12 cellular contexts compared by ENCODE assay signal in genomic region chr10:43402880-43403452, GRCh38. TPM values are rescaled to one million over a fixed set of nuclear protein-coding genes. Genes with fewer than 3 reads are reported as not detected.
A peak's percentile ranks its signal among the peaks of the same experiment; 100 is the strongest.
DNase-seq lines count a peak whose midpoint lies in the region; ATAC-seq, FAIRE-seq and TF ChIP-seq lines count a peak whose summit lies in the region.
"Had no signal": no experiment of that assay in that cellular context is flagged by ENCODE, and none has a peak within 500 bp of the region (broad histone marks: within the 10 kb centered on the region; RNA-seq: fewer than 3 reads in every experiment).

No MANE protein-coding gene starts in this region.

- H3K36me3 ChIP-seq in KOPT-K1 (ENCODE audit: insufficient read depth, low read length) (peaks cover 55% of the 10 kb centered on the region), GM12878 (ENCODE audit: control insufficient read depth in 2 of 2, insufficient read depth in 2 of 2, low read length in 1 of 2) (peaks cover 0 to 13% of the 10 kb centered on the region in 2 experiments; a peak in 3 of 4 replicates)

- H3K9ac ChIP-seq in GM12878 (ENCODE audit: control insufficient read depth, insufficient read depth, low read length): peak overlapping the region; percentile 19; the same call in 1 of the 2 replicates

- no peak for TF ChIP-seq CTCF in Calu3 (IDR thresholded peaks at IDR 0.05; ENCODE audit: unreplicated experiment)
- TF ChIP-seq CTCF in GM12878 (IDR thresholded peaks at IDR 0.05 in 2 of 3, conservative IDR thresholded peaks at IDR 0.05 in 1 of 3; ENCODE audit: control insufficient read depth in 2 of 3, extremely low read depth in 1 of 3, insufficient read depth in 1 of 3, low read depth in 3 of 3, low read length in 3 of 3): no peak

- H3K9me3 Mint-ChIP-seq in Calu3 (ENCODE audit: low read depth, unreplicated experiment): no peaks in the 10 kb centered on the region
- H3K9me3 Mint-ChIP-seq in natural killer cell treated with Interleukin-12 subunit alpha and Interleukin-12 subunit beta and Interleukin-15 and Interleukin-18, amount 100 ng/mL, for 72 hours: no peaks in the 10 kb centered on the region

- POLR2A ChIA-PET in GM12878 (lab: Charles Lee): interaction anchor here (0.8 kb wide), 1 partner anchor 51 kb away, joined by 3 read pairs; no protein-coding TSS in a partner anchor

- intact Hi-C loops in Calu3 (cut with micrococcal nuclease; ENCODE audit: unreplicated experiment): no loop called here
- intact Hi-C loops in GM12878 (cut with micrococcal nuclease; ENCODE audit: unreplicated experiment): no loop called here

- peak overlapping the region; percentile 60 for H3K27ac ChIP-seq in KOPT-K1 (ENCODE audit: low read depth, low read length, poor library complexity, severe bottlenecking)
- no peak overlapping the region; the same call in 1 of the 2 replicates for H3K27ac ChIP-seq in GM12878 (ENCODE audit: control insufficient read depth, insufficient read depth)

- DNase-seq in Calu3 (no peak), GM12878 (ENCODE audit: low read depth, low spot score) (no peak), epidermal melanocyte (ENCODE audit: insufficient read length, low spot score) (no peak), NCI-H82 (lab: John Stamatoyannopoulos, UW) (no peak)
- DNase-seq in natural killer cell treated with Interleukin-12 subunit alpha and Interleukin-12 subunit beta and Interleukin-15 and Interleukin-18, amount 100 ng/mL, for 72 hours (ENCODE audit: low spot score): no peak
- DNase-seq: activated gamma-delta T cell treated with Interleukin-2 at 50 U/mL for 16 hours; effector CD8-positive, alpha-beta T cell; NCI-H526 treated with DMSO at 0.1 percent for 48 hours; stimulated activated CD4-positive, alpha-beta T cell treated with anti-CD3 and anti-CD28 coated beads, Interleukin-15, amount 100 ng/mL, for 24 hours; stomach had no signal

- peak overlapping the region; percentile 76 for H3K4me2 ChIP-seq in GM12878 (ENCODE audit: control insufficient read depth, insufficient read depth)

- ATAC-seq in GM12878: no peak
- ATAC-seq in natural killer cell treated with Interleukin-12 subunit alpha and Interleukin-12 subunit beta and Interleukin-15 and Interleukin-18, amount 100 ng/mL, for 72 hours: no peak
- ATAC-seq in GM19455 (IDR thresholded peaks at IDR 0.05; ENCODE audit: unreplicated experiment): no peak

- no peaks in the 10 kb centered on the region for H3K27me3 Mint-ChIP-seq in Calu3 (ENCODE audit: unreplicated experiment)
- no peaks in the 10 kb centered on the region for H3K27me3 Mint-ChIP-seq in natural killer cell treated with Interleukin-12 subunit alpha and Interleukin-12 subunit beta and Interleukin-15 and Interleukin-18, amount 100 ng/mL, for 72 hours

- RAD21 ChIA-PET in GM12878 (lab: Charles Lee; ENCODE audit: unreplicated experiment): no interaction called here

- H3K4me3 Mint-ChIP-seq in Calu3 (ENCODE audit: low read depth, unreplicated experiment): peak overlapping the region; percentile 76
- H3K4me3 Mint-ChIP-seq in natural killer cell treated with Interleukin-12 subunit alpha and Interleukin-12 subunit beta and Interleukin-15 and Interleukin-18, amount 100 ng/mL, for 72 hours: peak overlapping the region; percentile 94

- CTCF ChIA-PET in Calu3 (lab: Charles Lee) (interaction anchor here (0.7 to 1.1 kb wide), 2 partner anchors 8 to 198 kb away, joined by 3 read pairs; no protein-coding TSS in a partner anchor), GM12878 (lab: Yijun Ruan, JAX) (interaction anchor here (1.0 to 1.2 kb wide), 2 partner anchors 14 to 110 kb away, joined by 3 read pairs; no protein-coding TSS in a partner anchor)

- no peak for TF ChIP-seq EP300 in GM12878 (IDR thresholded peaks at IDR 0.05; ENCODE audit: borderline replicate concordance in 1 of 2, control insufficient read depth in 1 of 2, low read depth in 2 of 2, low read length in 2 of 2)

- no peaks in the 10 kb centered on the region for H3K9me3 ChIP-seq in KOPT-K1 (ENCODE audit: insufficient read depth, low read length, poor library complexity, severe bottlenecking)
- no peaks in the 10 kb centered on the region for H3K9me3 ChIP-seq in GM12878 (replicated peaks; ENCODE audit: control insufficient read depth, insufficient read depth, low read length)
- H3K9me3 ChIP-seq: stomach had no signal

- H3K4me1 Mint-ChIP-seq in Calu3 (ENCODE audit: low read depth, unreplicated experiment): peaks cover 55% of the 10 kb centered on the region
- peaks cover 40 to 58% of the 10 kb centered on the region in 2 donors for H3K4me1 Mint-ChIP-seq in natural killer cell treated with Interleukin-12 subunit alpha and Interleukin-12 subunit beta and Interleukin-15 and Interleukin-18, amount 100 ng/mL, for 72 hours (ENCODE audit: low read depth in 2 of 2)

- H3K79me2 ChIP-seq in GM12878 (ENCODE audit: control insufficient read depth, insufficient read depth, low read length): peaks cover 100% of the 10 kb centered on the region

- H4K20me1 ChIP-seq in GM12878 (ENCODE audit: control insufficient read depth, insufficient read depth): peaks cover 13% of the 10 kb centered on the region

- no peak overlapping the region for H2AFZ ChIP-seq in GM12878 (ENCODE audit: control insufficient read depth, low read depth, low read length)

- H3K36me3 Mint-ChIP-seq in Calu3 (ENCODE audit: insufficient read depth, unreplicated experiment): peaks cover 94% of the 10 kb centered on the region
- H3K36me3 Mint-ChIP-seq in natural killer cell treated with Interleukin-12 subunit alpha and Interleukin-12 subunit beta and Interleukin-15 and Interleukin-18, amount 100 ng/mL, for 72 hours: peaks cover 28% of the 10 kb centered on the region

- TSS peak; percentile 0 for BruUV-seq in Calu3 (replicated peaks; lab: Mats Ljungman, UMichigan)
- BruUV-seq in GM12878 (replicated peaks; lab: Mats Ljungman, UMichigan): no TSS peak

- no peak for FAIRE-seq in GM12878 (lab: Jason Lieb, UNC)

- H3K27me3 ChIP-seq in GM12878 (replicated peaks in 1 of 2; ENCODE audit: control insufficient read depth in 2 of 2, insufficient read depth in 2 of 2, low read length in 1 of 2): no peaks in the 10 kb centered on the region
- H3K27me3 ChIP-seq: stomach had no signal

- H3K27ac Mint-ChIP-seq in Calu3 (ENCODE audit: unreplicated experiment): peak overlapping the region; percentile 84
- H3K27ac Mint-ChIP-seq in natural killer cell treated with Interleukin-12 subunit alpha and Interleukin-12 subunit beta and Interleukin-15 and Interleukin-18, amount 100 ng/mL, for 72 hours: peak overlapping the region; percentile 88 to 92

- in situ Hi-C loops in GM12878 (cut with MboI): loop anchor here (10.0 to 25.0 kb wide), 4 partner anchors 266 to 1562 kb away; partner anchors contain the start of genes CSGALNACT2 and ZNF33B

- SMC1A ChIA-PET in GM12878 (lab: Charles Lee; ENCODE audit: uncharacterized antibody, unreplicated experiment): no interaction called here

- H3K4me3 ChIP-seq in GM12878: peak overlapping the region; percentile 98

- TF ChIP-seq POLR2A in GM12878 (IDR thresholded peaks at IDR 0.05; ENCODE audit: low read depth, low read length): no peak

- WGBS in GM12878 (ENCODE audit: insufficient coverage, insufficient replicate concordance, low lambda C conversion rate, missing lambda C conversion rate): 45% methylated on average over 7 of the region's 7 CpGs

- no peak for TF ChIP-seq RAD21 in GM12878 (IDR thresholded peaks at IDR 0.05; ENCODE audit: insufficient read depth, low read depth, low read length)

- H3K4me1 ChIP-seq in GM12878 (ENCODE audit: control insufficient read depth, insufficient read depth, low read length): peaks cover 29% of the 10 kb centered on the region

RNA-seq across cellular contexts. Expression of gene HNRNPF, which starts 6.0 kb away (rescaled TPM):
- total RNA-seq in Calu3 (2022): 256 and 275 TPM in 2 replicates
- 65.5 and 72.8 TPM in 2 replicates for total RNA-seq in GM12878 (2013; cell fraction: nucleolus; rRNA removed)
- 291 and 315 TPM in 2 replicates for total RNA-seq in GM12878 (2014; rRNA removed)
- total RNA-seq in GM12878 (2014; rRNA removed; fragmentation: Illumina TruSeq; extraction: Trizol): 283 and 310 TPM in 2 replicates
- total RNA-seq in GM12878 (2021): 372 and 373 TPM in 2 replicates
- 97.4 TPM for polyA plus RNA-seq in GM12878 (2011; ENCODE audit: low read depth)
- 262 and 295 TPM in 2 replicates for polyA plus RNA-seq in GM12878 (2011; rRNA removed)
- 225 and 283 TPM in 2 replicates for polyA plus RNA-seq in GM12878 (2011; cell fraction: cytosol; rRNA removed)
- polyA plus RNA-seq in GM12878 (2011; cell fraction: nucleus; rRNA removed): 188 and 261 TPM in 2 replicates
- 141 and 169 TPM in 2 replicates for polyA plus RNA-seq in GM12878 (2012)
- polyA plus RNA-seq in GM12878 (2014; fragmentation: Illumina TruSeq; extraction: Trizol): 228 and 321 TPM in 2 replicates
- 100 to 1,000 TPM; 156 to 158 TPM for polyA plus RNA-seq in GM12878 (2014; fragmentation: Nextera tagmentation; extraction: Ambion mirVana)
- polyA plus RNA-seq in GM12878 (2014; rRNA removed): 306 and 313 TPM in 2 replicates
- polyA plus RNA-seq in GM12878 (2016; fragmentation: Nextera tagmentation; extraction: Ambion mirVana): 100 to 1,000 TPM; 274 to 282 TPM
- 288 and 291 TPM in 2 replicates for polyA minus RNA-seq in GM12878 (2011; rRNA and poly(A)+ RNA removed)
- polyA minus RNA-seq in GM12878 (2011; cell fraction: cytosol; rRNA and poly(A)+ RNA removed): 89.5 and 109 TPM in 2 replicates
- polyA minus RNA-seq in GM12878 (2011; cell fraction: nucleus; rRNA and poly(A)+ RNA removed): 32.3 and 63.9 TPM in 2 replicates
- total RNA-seq in natural killer cell treated with Interleukin-12 subunit alpha and Interleukin-12 subunit beta and Interleukin-15 and Interleukin-18, amount 100 ng/mL, for 72 hours: 100 to 1,000 TPM; 340 to 514 TPM

RNA-seq across cellular contexts. Expression of gene FXYD4, which starts 31.5 kb away (rescaled TPM):
- not detected in 2 replicates for total RNA-seq in Calu3 (2022)
- not detected in 2 replicates for total RNA-seq in GM12878 (2013; cell fraction: nucleolus; rRNA removed)
- not detected in 2 replicates for total RNA-seq in GM12878 (2014; rRNA removed)
- total RNA-seq in GM12878 (2014; rRNA removed; fragmentation: Illumina TruSeq; extraction: Trizol): not detected in 2 replicates
- total RNA-seq in GM12878 (2021): not detected in 2 replicates
- polyA plus RNA-seq in GM12878 (2011; ENCODE audit: low read depth): not detected
- polyA plus RNA-seq in GM12878 (2011; rRNA removed): not detected in 2 replicates
- not detected in 2 replicates for polyA plus RNA-seq in GM12878 (2011; cell fraction: cytosol; rRNA removed)
- not detected in 2 replicates for polyA plus RNA-seq in GM12878 (2011; cell fraction: nucleus; rRNA removed)
- polyA plus RNA-seq in GM12878 (2012): not detected in 2 replicates
- not detected in 2 replicates for polyA plus RNA-seq in GM12878 (2014; fragmentation: Illumina TruSeq; extraction: Trizol)
- polyA plus RNA-seq in GM12878 (2014; fragmentation: Nextera tagmentation; extraction: Ambion mirVana): not detected
- polyA plus RNA-seq in GM12878 (2014; rRNA removed): not detected in 2 replicates
- not detected for polyA plus RNA-seq in GM12878 (2016; fragmentation: Nextera tagmentation; extraction: Ambion mirVana)
- polyA minus RNA-seq in GM12878 (2011; rRNA and poly(A)+ RNA removed): not detected in 2 replicates
- polyA minus RNA-seq in GM12878 (2011; cell fraction: cytosol; rRNA and poly(A)+ RNA removed): not detected in 2 replicates
- not detected in 2 replicates for polyA minus RNA-seq in GM12878 (2011; cell fraction: nucleus; rRNA and poly(A)+ RNA removed)
- not detected for total RNA-seq in natural killer cell treated with Interleukin-12 subunit alpha and Interleukin-12 subunit beta and Interleukin-15 and Interleukin-18, amount 100 ng/mL, for 72 hours
- total RNA-seq: stomach had no signal

RNA-seq across cellular contexts. Expression of gene ZNF487, which starts 33.9 kb away (rescaled TPM):
- total RNA-seq in Calu3 (2022) (2.5 and 3.4 TPM in 2 replicates), GM12878 (2014; rRNA removed) (1.5 and 1.8 TPM in 2 replicates), GM12878 (2014; rRNA removed; fragmentation: Illumina TruSeq; extraction: Trizol) (1.6 and 2.0 TPM in 2 replicates), GM12878 (2021) (0.74 and 1.1 TPM in 2 replicates)
- total RNA-seq in GM12878 (2013; cell fraction: nucleolus; rRNA removed): 1.5 and 2.5 TPM in 2 replicates
- polyA plus RNA-seq in GM12878 (2011; ENCODE audit: low read depth): 0.54 TPM
- polyA plus RNA-seq in GM12878 (2011; rRNA removed) (0.98 and 1.0 TPM in 2 replicates), GM12878 (2014; fragmentation: Illumina TruSeq; extraction: Trizol) (2.1 and 5.3 TPM in 2 replicates), GM12878 (2014; fragmentation: Nextera tagmentation; extraction: Ambion mirVana) (1 to 10 TPM in 1 of 2 experiments, under 1 TPM in 1; 0.77 to 1.3 TPM), GM12878 (2014; rRNA removed) (0.72 and 1.4 TPM in 2 replicates), GM12878 (2016; fragmentation: Nextera tagmentation; extraction: Ambion mirVana) (1 to 10 TPM in 1 of 2 experiments, under 1 TPM in 1; 0.89 to 1.0 TPM)
- polyA plus RNA-seq in GM12878 (2011; cell fraction: cytosol; rRNA removed): 0.84 and 1.4 TPM in 2 replicates
- polyA plus RNA-seq in GM12878 (2011; cell fraction: nucleus; rRNA removed): 0.28 and 0.50 TPM in 2 replicates
- 0.79 and 0.92 TPM in 2 replicates for polyA plus RNA-seq in GM12878 (2012)
- polyA minus RNA-seq in GM12878 (2011; rRNA and poly(A)+ RNA removed): 0.72 and 1.2 TPM in 2 replicates
- polyA minus RNA-seq in GM12878 (2011; cell fraction: cytosol; rRNA and poly(A)+ RNA removed): not detected in 2 replicates
- 0.24 and 0.57 TPM in 2 replicates for polyA minus RNA-seq in GM12878 (2011; cell fraction: nucleus; rRNA and poly(A)+ RNA removed)
- total RNA-seq in natural killer cell treated with Interleukin-12 subunit alpha and Interleukin-12 subunit beta and Interleukin-15 and Interleukin-18, amount 100 ng/mL, for 72 hours: 1 to 10 TPM; 3.5 to 5.7 TPM
